24 cellular contexts compared by ENCODE assay signal in the genomic region with DNA sequence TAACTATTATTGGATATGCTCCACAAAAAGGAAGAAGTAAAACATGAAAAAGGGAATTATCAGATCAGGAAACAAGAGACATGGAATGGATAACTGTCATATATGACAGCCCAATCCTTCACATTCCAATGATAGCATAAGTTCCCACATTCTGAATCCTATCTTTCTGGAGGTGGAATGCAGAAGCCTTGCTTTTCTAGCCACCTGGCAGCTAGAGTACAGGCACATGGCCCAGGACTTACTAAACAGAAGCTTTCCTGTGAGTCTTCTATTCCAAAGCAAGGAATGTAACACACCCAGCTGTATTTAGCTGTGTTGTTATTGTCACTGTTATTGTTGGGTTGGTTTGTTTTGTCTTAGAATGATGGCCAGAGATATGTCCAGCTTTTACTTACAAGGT.
DNase-seq lines count a peak whose midpoint lies in the region; ATAC-seq, FAIRE-seq and TF ChIP-seq lines count a peak whose summit lies in the region.
"Had no signal": no experiment of that assay in that cellular context is flagged by ENCODE, and none has a peak within 500 bp of the region (broad histone marks: within the 10 kb centered on the region; RNA-seq: fewer than 3 reads in every experiment).

No MANE protein-coding gene starts in this region.

- intact Hi-C loops in sigmoid colon (cut with DNase I), result no loop called here

- no peak for TF ChIP-seq EP300 in sigmoid colon (IDR thresholded peaks at IDR 0.05)

- H3K36me3 ChIP-seq in MG63, result no peaks in the 10 kb centered on the region
- no peaks in the 10 kb centered on the region for H3K36me3 ChIP-seq in sigmoid colon
- H3K36me3 ChIP-seq in small intestine (ENCODE audit: control insufficient read depth in 2 of 2, insufficient read depth in 2 of 2, low read length in 2 of 2), result no peaks in the 10 kb centered on the region
- H3K36me3 ChIP-seq: tibial artery had no signal

- ATAC-seq in foreskin keratinocyte, result no peak
- no peak for ATAC-seq in GM21619 (IDR thresholded peaks at IDR 0.05; ENCODE audit: unreplicated experiment)
- ATAC-seq: esophagus mucosa; HepG2; stimulated activated naive CD8-positive, alpha-beta T cell treated with anti-CD3 and anti-CD28 coated beads, Interleukin-15, Interleukin-2, amounts not matched to agents 100 U/mL and 50 U/mL, for 24 hours had no signal

- H3K4me1 ChIP-seq in foreskin keratinocyte (no peaks in the 10 kb centered on the region), sigmoid colon (no peaks in the 10 kb centered on the region), small intestine (ENCODE audit: control insufficient read depth in 2 of 2, insufficient read depth in 1 of 2, low read depth in 1 of 2, low read length in 1 of 2) (no peaks in the 10 kb centered on the region)

- H3K27ac ChIP-seq in foreskin keratinocyte (no peak overlapping the region), sigmoid colon (no peak overlapping the region), small intestine (ENCODE audit: low read depth in 1 of 2, low read length in 1 of 2) (no peak overlapping the region)
- H3K27ac ChIP-seq: skin epidermis, tibial artery, VCaP had no signal

- FAIRE-seq in small intestine (lab: Jason Lieb, UNC), result no peak
- FAIRE-seq: HepG2 had no signal

- no peaks in the 10 kb centered on the region for H3K27me3 ChIP-seq in MG63
- H3K27me3 ChIP-seq in foreskin keratinocyte, result no peaks in the 10 kb centered on the region
- no peaks in the 10 kb centered on the region for H3K27me3 ChIP-seq in sigmoid colon
- no peaks in the 10 kb centered on the region for H3K27me3 ChIP-seq in small intestine (ENCODE audit: control insufficient read depth in 2 of 2, insufficient read depth in 2 of 2, low read length in 2 of 2)
- H3K27me3 ChIP-seq: tibial artery had no signal

- H3K4me3 ChIP-seq in MG63 (no peak overlapping the region), sigmoid colon (no peak overlapping the region), small intestine (ENCODE audit: low read depth in 1 of 2, low read length in 2 of 2) (no peak overlapping the region)
- H3K4me3 ChIP-seq: skin epidermis, tibial artery had no signal

- no peak for TF ChIP-seq POLR2A in sigmoid colon (IDR thresholded peaks at IDR 0.05)

- TF ChIP-seq CTCF in foreskin keratinocyte (conservative IDR thresholded peaks at IDR 0.05) (no peak), sigmoid colon (IDR thresholded peaks at IDR 0.05) (no peak)

- H3K9me3 ChIP-seq in MG63, result no peaks in the 10 kb centered on the region
- no peaks in the 10 kb centered on the region for H3K9me3 ChIP-seq in sigmoid colon
- H3K9me3 ChIP-seq in small intestine (ENCODE audit: control insufficient read depth, low read depth), result no peaks in the 10 kb centered on the region
- H3K9me3 ChIP-seq: tibial artery had no signal

- peak; percentile 61 for DNase-seq in MG63
- DNase-seq in amniotic epithelial cell (ENCODE audit: low read depth), result peak; percentile 52
- DNase-seq in foreskin keratinocyte, result peak; percentile 9 to 50
- DNase-seq in sigmoid colon, result peak; percentile 59
- DNase-seq in small intestine, result no peak
- no peak for DNase-seq in T1000 (lab: John Stamatoyannopoulos, UW)
- DNase-seq: activated CD4-positive, alpha-beta T cell treated with anti-CD3 and anti-CD28 coated beads, Interleukin-2, amount 50 U/mL, for 1 hour; activated CD8-positive, alpha-beta memory T cell treated with anti-CD3 and anti-CD28 coated beads, Interleukin-2, amount 50 U/mL, for 48 hours; activated naive CD8-positive, alpha-beta T cell treated with anti-CD3 and anti-CD28 coated beads, Interleukin-2, amount 10 ng/mL, durations not matched to agents 7 days and 5 days; AML-193; DND-41; NCI-H1436; NCI-H526; nephron progenitor cell; posterior cingulate gyrus; SHP77 treated with DMSO at 0.1 percent for 48 hours; stimulated activated CD4-positive, alpha-beta T cell treated with anti-CD3 and anti-CD28 coated beads, Interleukin-2, amount 100 ng/mL, for 48 hours; stimulated activated naive CD8-positive, alpha-beta T cell treated with anti-CD3 and anti-CD28 coated beads, Interleukin-15, Interleukin-2, amounts not matched to agents 100 U/mL and 50 U/mL, for 24 hours; tibial artery had no signal

Comparison
In these comparisons a context has a peak if more than half of its experiments do, and no peak if none do; other contexts are left out.
1. DNase-seq: peak in MG63 (single experiment), amniotic epithelial cell (single experiment), foreskin keratinocyte (2 of 2) and sigmoid colon (single experiment); none in small intestine (single experiment) and T1000 (single experiment).